ENCODE assay signal across 15 cellular contexts in the genomic region with DNA sequence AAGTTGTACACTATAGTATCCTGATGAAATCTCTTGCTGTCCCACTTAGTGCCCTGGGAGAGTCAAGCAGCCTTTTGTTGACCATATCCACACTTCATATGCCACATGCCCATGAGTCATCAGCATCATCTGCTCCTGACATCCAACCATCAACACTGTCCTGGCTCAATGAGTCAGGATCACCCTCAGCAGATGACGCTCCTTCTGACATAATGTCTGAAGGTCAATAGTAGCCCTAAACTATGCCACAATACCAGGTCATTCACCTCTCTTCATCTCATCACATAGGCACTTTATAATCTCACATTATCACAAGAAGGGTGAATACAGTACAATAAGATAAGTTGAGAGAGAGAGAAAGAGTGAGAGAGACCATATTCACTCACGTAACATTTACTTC.
DNase-seq lines count a peak whose midpoint lies in the region; ATAC-seq, FAIRE-seq and TF ChIP-seq lines count a peak whose summit lies in the region.
"Had no signal": no experiment of that assay in that cellular context is flagged by ENCODE, and none has a peak within 500 bp of the region (broad histone marks: within the 10 kb centered on the region; RNA-seq: fewer than 3 reads in every experiment).

No MANE protein-coding gene starts in this region.

- H3K9ac ChIP-seq in neural progenitor cell = no peak overlapping the region

- DNase-seq in CD14-positive monocyte (ENCODE audit: low spot score) = peak; percentile 51
- DNase-seq in MV-4-11 (lab: John Stamatoyannopoulos, UW) = peak; percentile 7
- peak; percentile 69 for DNase-seq in bronchial epithelial cell (ENCODE audit: low read depth)
- peak; percentile 18 to 79 for DNase-seq in lung microvascular endothelial cell (ENCODE audit: low read depth in 2 of 2)
- no peak for DNase-seq in NCI-H524 (lab: John Stamatoyannopoulos, UW)
- no peak for DNase-seq in neural progenitor cell (ENCODE audit: low spot score)
- no peak for DNase-seq in nephron progenitor cell
- DNase-seq: CD4-positive, alpha-beta T cell; heart left ventricle; NCI-H526; stimulated activated CD4-positive, alpha-beta T cell treated with anti-CD3 and anti-CD28 coated beads, Interleukin-15, amount 100 ng/mL, for 24 hours; stimulated activated naive CD4-positive, alpha-beta T cell had no signal

- H3K4me1 ChIP-seq in gastroesophageal sphincter = no peaks in the 10 kb centered on the region
- no peaks in the 10 kb centered on the region for H3K4me1 ChIP-seq in neural progenitor cell

- H3K36me3 ChIP-seq in bronchial epithelial cell (ENCODE audit: control insufficient read depth, insufficient read depth, low read length) (no peaks in the 10 kb centered on the region), gastroesophageal sphincter (no peaks in the 10 kb centered on the region), neural progenitor cell (no peaks in the 10 kb centered on the region)
- H3K36me3 ChIP-seq: cardiac muscle cell, heart left ventricle had no signal

- H3K4me3 ChIP-seq in bronchial epithelial cell (ENCODE audit: low read depth, low read length) (no peak overlapping the region), gastroesophageal sphincter (no peak overlapping the region), neural progenitor cell (no peak overlapping the region)
- H3K4me3 ChIP-seq: cardiac muscle cell, heart left ventricle had no signal

- H3K4me1 Mint-ChIP-seq in CD14-positive monocyte = no peaks in the 10 kb centered on the region
- peaks cover 5% of the 10 kb centered on the region for H3K4me1 Mint-ChIP-seq in neural progenitor cell
- H3K4me1 Mint-ChIP-seq in nephron progenitor cell = no peaks in the 10 kb centered on the region

- intact Hi-C loops in CD14-positive monocyte (cut with micrococcal nuclease) = no loop called here

- FAIRE-seq in bronchial epithelial cell (lab: Jason Lieb, UNC) = no peak

- H3K4me3 Mint-ChIP-seq in CD14-positive monocyte (no peak overlapping the region), neural progenitor cell (no peak overlapping the region), nephron progenitor cell (no peak overlapping the region)
- H3K4me3 Mint-ChIP-seq: CD4-positive, alpha-beta T cell; T-helper 1 cell treated with Interleukin-12 subunit alpha and Interleukin-12 subunit beta and Interleukin-4 antibody, amounts not matched to agents 30 μg/mL and 1 μg/mL, for 36 hours had no signal

- no peak for TF ChIP-seq EP300 in gastroesophageal sphincter (IDR thresholded peaks at IDR 0.05)

- ATAC-seq in gastroesophageal sphincter = no peak
- ATAC-seq: heart left ventricle had no signal

- no peak for TF ChIP-seq CTCF in CD14-positive monocyte (IDR thresholded peaks at IDR 0.05)
- TF ChIP-seq CTCF in bronchial epithelial cell (IDR thresholded peaks at IDR 0.05; ENCODE audit: insufficient read depth, low read length, severe bottlenecking) = no peak
- TF ChIP-seq CTCF in gastroesophageal sphincter (IDR thresholded peaks at IDR 0.05) = no peak
- no peak for TF ChIP-seq CTCF in neural progenitor cell (IDR thresholded peaks at IDR 0.05)
- no peak for TF ChIP-seq CTCF in nephron progenitor cell (IDR thresholded peaks at IDR 0.05)

- H4K20me1 ChIP-seq in neural progenitor cell (ENCODE audit: low read depth) = no peaks in the 10 kb centered on the region

- peaks cover 2 to 11% (median 4%) of the 10 kb centered on the region in 3 donors for H3K27me3 Mint-ChIP-seq in CD14-positive monocyte (ENCODE audit: low read depth in 3 of 3)
- H3K27me3 Mint-ChIP-seq in neural progenitor cell (ENCODE audit: insufficient read depth, low read depth) = peaks cover 2% of the 10 kb centered on the region
- H3K27me3 Mint-ChIP-seq in nephron progenitor cell (ENCODE audit: low read depth, poor library complexity) = no peaks in the 10 kb centered on the region
- H3K27me3 Mint-ChIP-seq: CD4-positive, alpha-beta T cell had no signal

- H3K9me3 ChIP-seq in gastroesophageal sphincter (no peaks in the 10 kb centered on the region), neural progenitor cell (ENCODE audit: low read depth) (no peaks in the 10 kb centered on the region)
- H3K9me3 ChIP-seq: heart left ventricle had no signal

- H3K4me2 ChIP-seq in neural progenitor cell = no peak overlapping the region

- H2AFZ ChIP-seq in neural progenitor cell (replicated peaks) = no peak overlapping the region

- no peak for TF ChIP-seq POLR2A in gastroesophageal sphincter (IDR thresholded peaks at IDR 0.05)

- H3K79me2 ChIP-seq in neural progenitor cell (ENCODE audit: low read depth) = no peaks in the 10 kb centered on the region

- WGBS in gastroesophageal sphincter (ENCODE audit: low coverage in 1 of 2), 2 donors = 92 to 94% methylated on average over 1 to 2 of the region's 2 CpGs

- no peaks in the 10 kb centered on the region for H3F3A ChIP-seq in neural progenitor cell (ENCODE audit: low read depth)

- H3K27ac Mint-ChIP-seq in CD14-positive monocyte = no peak overlapping the region
- no peak overlapping the region for H3K27ac Mint-ChIP-seq in neural progenitor cell
- no peak overlapping the region for H3K27ac Mint-ChIP-seq in nephron progenitor cell
- H3K27ac Mint-ChIP-seq: CD4-positive, alpha-beta T cell; T-helper 1 cell treated with Interleukin-12 subunit alpha and Interleukin-12 subunit beta and Interleukin-4 antibody, amounts not matched to agents 30 μg/mL and 1 μg/mL, for 36 hours had no signal

- H3K36me3 Mint-ChIP-seq in CD14-positive monocyte (no peaks in the 10 kb centered on the region), neural progenitor cell (no peaks in the 10 kb centered on the region), nephron progenitor cell (ENCODE audit: low read depth) (no peaks in the 10 kb centered on the region)

- H3K9me3 Mint-ChIP-seq in CD14-positive monocyte (peaks cover 0 to 16% (median 2%) of the 10 kb centered on the region in 7 donors), neural progenitor cell (peaks cover 2% of the 10 kb centered on the region), nephron progenitor cell (no peaks in the 10 kb centered on the region)
- H3K9me3 Mint-ChIP-seq: CD4-positive, alpha-beta T cell; T-helper 1 cell treated with Interleukin-12 subunit alpha and Interleukin-12 subunit beta and Interleukin-4 antibody, amounts not matched to agents 30 μg/mL and 1 μg/mL, for 36 hours had no signal

- H3K27ac ChIP-seq in gastroesophageal sphincter (no peak overlapping the region), neural progenitor cell (no peak overlapping the region)
- H3K27ac ChIP-seq: cardiac muscle cell, heart left ventricle had no signal

- H3K27me3 ChIP-seq in bronchial epithelial cell (ENCODE audit: control insufficient read depth, insufficient read depth, low read length) = no peaks in the 10 kb centered on the region
- no peaks in the 10 kb centered on the region for H3K27me3 ChIP-seq in gastroesophageal sphincter
- no peaks in the 10 kb centered on the region for H3K27me3 ChIP-seq in neural progenitor cell
- H3K27me3 ChIP-seq: cardiac muscle cell, heart left ventricle had no signal

Comparison
In these comparisons a context has a peak if more than half of its experiments do, and no peak if none do; other contexts are left out.
1. DNase-seq: peak in CD14-positive monocyte (single experiment), MV-4-11 (single experiment), bronchial epithelial cell (single experiment) and lung microvascular endothelial cell (2 of 2); none in NCI-H524 (0 of 2), neural progenitor cell (single experiment) and nephron progenitor cell (single experiment).